ENCODE assay signal across 11 cellular contexts in genomic region chr1:214525535-214526019, GRCh38. TPM values are rescaled to one million over a fixed set of nuclear protein-coding genes. Genes with fewer than 3 reads are reported as not detected.
DNase-seq lines count a peak whose midpoint lies in the region; ATAC-seq, FAIRE-seq and TF ChIP-seq lines count a peak whose summit lies in the region.
"Had no signal": no experiment of that assay in that cellular context is flagged by ENCODE, and none has a peak within 500 bp of the region (broad histone marks: within the 10 kb centered on the region; RNA-seq: fewer than 3 reads in every experiment).

No MANE protein-coding gene starts in this region.

- CTCF ChIA-PET in HEK293T (lab: Yijun Ruan, JAX) (interaction anchor here (0.6 to 2.0 kb wide), 4 partner anchors 19 to 193 kb away, joined by 3 to 11 read pairs (median 4); no protein-coding TSS in a partner anchor), RWPE1 (lab: Yijun Ruan, JAX) (no interaction called here)

- peak overlapping the region; percentile 37 for H4K8ac ChIP-seq in mesenchymal stem cell (ENCODE audit: low read length)

- H3K27ac ChIP-seq in RWPE1 = peak overlapping the region; percentile 43
- H3K27ac ChIP-seq in mesenchymal stem cell (ENCODE audit: low read length, poor library complexity, severe bottlenecking) = peak overlapping the region; percentile 85
- H3K27ac ChIP-seq: testis had no signal

- H3K36me3 ChIP-seq in mesenchymal stem cell (ENCODE audit: control insufficient read depth in 1 of 2, insufficient read depth in 2 of 2, low read depth in 1 of 2, low read length in 2 of 2) = peaks cover 0 to 6% of the 10 kb centered on the region in 2 experiments

- H3K4me1 ChIP-seq in mesenchymal stem cell (ENCODE audit: control insufficient read depth, insufficient read depth, low read depth, low read length) = peaks cover 22% of the 10 kb centered on the region

- no peak overlapping the region for H3K9ac ChIP-seq in mesenchymal stem cell (ENCODE audit: low read length)

- H4K91ac ChIP-seq in mesenchymal stem cell (ENCODE audit: low read length) = no peak overlapping the region

- no peak overlapping the region for H2BK120ac ChIP-seq in mesenchymal stem cell (ENCODE audit: low read depth, low read length)

- H3K27me3 ChIP-seq in mesenchymal stem cell (ENCODE audit: control insufficient read depth in 1 of 2, insufficient read depth in 1 of 2, low read length in 2 of 2) = no peaks in the 10 kb centered on the region
- H3K27me3 ChIP-seq: testis had no signal

- 82% methylated on average over 4 of the region's 5 CpGs for WGBS in mesenchymal stem cell

- POLR2A ChIA-PET in HEK293T (lab: Yijun Ruan, JAX) = interaction anchor here (0.8 to 1.8 kb wide), 3 partner anchors 11 to 26 kb away, joined by 3 to 6 read pairs (median 5); partner anchors contain the start of gene PTPN14
- POLR2A ChIA-PET in RWPE1 (lab: Yijun Ruan, JAX; ENCODE audit: low non-redundant PET) = interaction anchor here (0.6 kb wide), 1 partner anchor 59 kb away, joined by 6 read pairs; no protein-coding TSS in a partner anchor

- no peak overlapping the region for H3K23ac ChIP-seq in mesenchymal stem cell (ENCODE audit: low read length in 2 of 2)

- H2AK5ac ChIP-seq in mesenchymal stem cell (ENCODE audit: low read length, severe bottlenecking) = no peak overlapping the region

- no peak for ATAC-seq in HG03097 (IDR thresholded peaks at IDR 0.05; ENCODE audit: low FRiP score, unreplicated experiment)

- no peak for TF ChIP-seq CTCF in RWPE1 (conservative IDR thresholded peaks at IDR 0.05; ENCODE audit: low read depth)

- no peak overlapping the region for H3K14ac ChIP-seq in mesenchymal stem cell (ENCODE audit: low read length in 2 of 2)

- DNase-seq in GM18507 (ENCODE audit: extremely low spot score, insufficient read length, low read depth) = no peak
- no peak for DNase-seq in HEK293T (ENCODE audit: extremely low spot score)
- DNase-seq in RWPE1 (ENCODE audit: low spot score) = no peak
- peak; percentile 55 for DNase-seq in mesenchymal stem cell
- no peak for DNase-seq in NCI-H146 (lab: John Stamatoyannopoulos, UW)
- DNase-seq in stimulated activated CD4-positive, alpha-beta T cell treated with anti-CD3 and anti-CD28 coated beads, Interleukin-4, amount 100 ng/mL, for 1 hour = no peak
- DNase-seq in NCI-H2171 treated with DMSO at 0.1 percent for 48 hours (lab: John Stamatoyannopoulos, UW) = no peak
- DNase-seq: activated effector memory CD4-positive, alpha-beta T cell treated with Interleukin-2 at 50 U/mL for 16 hours; NCI-H1105 treated with DMSO at 0.1 percent for 48 hours; testis had no signal

- no peaks in the 10 kb centered on the region for H3K9me3 ChIP-seq in mesenchymal stem cell (ENCODE audit: control insufficient read depth, low read length)
- H3K9me3 ChIP-seq: testis had no signal

- H3K18ac ChIP-seq in mesenchymal stem cell (ENCODE audit: low read depth in 1 of 2, low read length in 2 of 2) = no peak overlapping the region

- FAIRE-seq in GM18507 (lab: Jason Lieb, UNC) = peak; percentile 66

- H3K4me2 ChIP-seq in mesenchymal stem cell (ENCODE audit: low read length, poor library complexity, severe bottlenecking) = peak overlapping the region; percentile 50

- no peak overlapping the region for H2BK5ac ChIP-seq in mesenchymal stem cell (ENCODE audit: low read depth, low read length, poor library complexity, severe bottlenecking)

- H2BK15ac ChIP-seq in mesenchymal stem cell (ENCODE audit: low read depth, poor library complexity, severe bottlenecking) = no peak overlapping the region

- no peak overlapping the region for H3K4me3 ChIP-seq in mesenchymal stem cell (ENCODE audit: insufficient read depth in 1 of 2, low read depth in 1 of 2, low read length in 2 of 2)
- H3K4me3 ChIP-seq: testis had no signal

- H2AFZ ChIP-seq in mesenchymal stem cell (ENCODE audit: low read depth, low read length) = no peak overlapping the region

- H3K79me1 ChIP-seq in mesenchymal stem cell (replicated peaks; ENCODE audit: low read length, poor library complexity, severe bottlenecking) = no peaks in the 10 kb centered on the region

- H3K4ac ChIP-seq in mesenchymal stem cell (ENCODE audit: low read depth in 1 of 2, low read length in 2 of 2) = peak overlapping the region in 1 of 2 experiments; percentile 16

- H2BK12ac ChIP-seq in mesenchymal stem cell (ENCODE audit: low read length in 2 of 2) = no peak overlapping the region

TF ChIP-seq in HEK293T, 16 proteins besides CTCF, POLR2A, EP300 and RAD21:
- TF ChIP-seq ELF4 (IDR thresholded peaks at IDR 0.05) = no peak
- TF ChIP-seq ZNF384 (IDR thresholded peaks at IDR 0.05) = peak; percentile 85

RNA-seq across cellular contexts. Expression of gene PTPN14, which starts 25.8 kb away (rescaled TPM):
- polyA plus RNA-seq in mesenchymal stem cell (2013, experiment 1 of 2) = 18.6 TPM
- 18.0 TPM for polyA plus RNA-seq in mesenchymal stem cell (2013, experiment 2 of 2)
